ENCODE assay signal across 1 cellular context in the genomic region with DNA sequence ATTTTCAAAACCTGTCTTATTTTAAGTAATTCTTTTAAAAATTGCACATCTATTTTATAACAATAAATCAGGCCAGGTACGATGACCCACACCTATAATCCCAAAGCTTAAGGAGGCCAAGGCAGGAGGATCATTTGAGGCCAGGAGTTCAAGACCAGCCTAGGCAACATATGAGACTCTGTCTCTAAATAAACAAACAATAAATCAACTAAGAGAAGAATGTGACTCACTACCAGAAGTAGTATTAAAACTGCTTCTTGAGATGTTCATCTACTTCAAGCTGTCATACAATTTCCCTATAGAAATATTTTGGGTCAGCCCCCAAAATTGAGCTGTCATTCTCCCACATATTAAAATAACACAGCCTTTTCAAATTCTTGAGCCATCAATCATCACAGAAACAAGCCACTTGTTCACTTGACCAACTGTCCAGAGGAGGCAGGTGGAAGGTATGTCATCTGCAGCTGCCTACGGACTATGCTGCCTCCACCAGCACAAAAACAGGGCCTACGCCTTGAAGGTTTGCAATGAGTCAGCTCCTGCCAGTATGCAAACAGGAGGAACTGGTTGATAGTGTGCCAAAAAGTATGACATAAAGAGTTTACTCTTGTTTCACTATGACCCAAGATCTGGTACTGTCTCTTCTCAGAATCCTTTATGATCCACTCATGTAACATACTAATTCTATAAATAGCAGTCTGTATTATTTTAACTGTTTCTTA.
A peak's percentile ranks its signal among the peaks of the same experiment; 100 is the strongest.
TF ChIP-seq lines count a peak whose summit lies in the region.

No MANE protein-coding gene starts in this region.

TF ChIP-seq in K562, 482 proteins besides CTCF, POLR2A, EP300 and RAD21 (continued from another document):
- TF ChIP-seq, protein P1, sequence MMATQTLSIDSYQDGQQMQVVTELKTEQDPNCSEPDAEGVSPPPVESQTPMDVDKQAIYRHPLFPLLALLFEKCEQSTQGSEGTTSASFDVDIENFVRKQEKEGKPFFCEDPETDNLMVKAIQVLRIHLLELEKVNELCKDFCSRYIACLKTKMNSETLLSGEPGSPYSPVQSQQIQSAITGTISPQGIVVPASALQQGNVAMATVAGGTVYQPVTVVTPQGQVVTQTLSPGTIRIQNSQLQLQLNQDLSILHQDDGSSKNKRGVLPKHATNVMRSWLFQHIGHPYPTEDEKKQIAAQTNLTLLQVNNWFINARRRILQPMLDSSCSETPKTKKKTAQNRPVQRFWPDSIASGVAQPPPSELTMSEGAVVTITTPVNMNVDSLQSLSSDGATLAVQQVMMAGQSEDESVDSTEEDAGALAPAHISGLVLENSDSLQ (IDR thresholded peaks at IDR 0.05), result peak; percentile 88
- peak; percentile 54 for TF ChIP-seq TEAD4 (IDR thresholded peaks at IDR 0.05; ENCODE audit: low read length)
- no peak for TF ChIP-seq TEAD4 (CRISPR knock-in tag; IDR thresholded peaks at IDR 0.05; ENCODE audit: borderline replicate concordance)
- TF ChIP-seq HNRNPLL (IDR thresholded peaks at IDR 0.05; ENCODE audit: low read depth, low read length, poor library complexity, severe bottlenecking), result no peak
- 0 out of 2 replicates have a peak, but pooled peaks have one; percentile 41 for TF ChIP-seq ZEB2 (IDR thresholded peaks at IDR 0.05)
- 0 out of 2 replicates have a peak, but pooled peaks have one; percentile 42 for TF ChIP-seq ADNP (tag; IDR thresholded peaks at IDR 0.05)
- TF ChIP-seq ZNF184 (CRISPR knock-in tag; IDR thresholded peaks at IDR 0.05), result no peak
